In the genomic region with DNA sequence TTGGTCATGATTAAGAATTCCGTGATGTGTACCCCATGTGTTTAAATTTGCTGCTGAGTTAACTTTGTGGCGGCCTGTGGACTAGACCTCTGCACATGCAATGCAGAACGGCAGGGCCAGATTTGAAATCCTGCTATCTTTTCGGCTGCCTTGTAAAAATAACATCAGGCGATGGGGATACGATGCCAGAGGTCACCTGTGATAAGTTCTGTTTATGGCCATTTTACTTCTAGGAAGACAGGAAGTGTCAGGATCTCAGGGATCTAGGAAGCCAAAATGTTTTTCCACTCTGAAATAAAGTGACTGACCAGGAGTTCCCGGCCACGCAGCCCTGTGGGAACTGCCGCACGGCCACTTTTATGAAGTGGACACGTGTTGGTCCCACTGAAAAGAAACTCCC, we compare ENCODE assay signal across 27 cellular contexts.
"Had no signal": no experiment of that assay in that cellular context is flagged by ENCODE, and none has a peak within 500 bp of the region (broad histone marks: within the 10 kb centered on the region; RNA-seq: fewer than 3 reads in every experiment).

No MANE protein-coding gene starts in this region.

- H3K4me3 Mint-ChIP-seq: activated CD4-positive, alpha-beta T cell treated with anti-CD3 and anti-CD28 coated beads, Interleukin-2, amount 10 ng/mL, durations not matched to agents 7 days and 5 days; activated CD8-positive, alpha-beta T cell treated with anti-CD3 and anti-CD28 coated beads for 36 hours; activated T-cell treated with anti-CD3 and anti-CD28 coated beads, Interleukin-2, amount 50 U/mL, for 4 hours; activated T-helper 17 cell treated with anti-CD3 and anti-CD28 coated beads, Interleukin-2, amount 50 U/mL, for 72 hours; endodermal cell; natural killer cell; stimulated activated effector memory CD8-positive, alpha-beta T cell treated with anti-CD3 and anti-CD28 coated beads, Interleukin-12 subunit alpha, Interleukin-12 subunit beta, amount 100 ng/mL, for 72 hours; stimulated activated naive CD8-positive, alpha-beta T cell treated with anti-CD3 and anti-CD28 coated beads, Interleukin-15, Interleukin-2, amounts not matched to agents 100 ng/mL and 50 ng/mL, for 24 hours; T-helper 1 cell treated with Interleukin-12 subunit alpha and Interleukin-12 subunit beta and Interleukin-4 antibody, amounts not matched to agents 30 μg/mL and 1 μg/mL, for 36 hours; type B pancreatic cell had no signal

- H3K4me3 ChIP-seq: esophagus squamous epithelium, lower lobe of right lung, skin epidermis, thoracic aorta, uterus had no signal

- H3K27me3 ChIP-seq: esophagus squamous epithelium, uterus had no signal

- H3K9me3 ChIP-seq: esophagus squamous epithelium, lower lobe of right lung, thoracic aorta, uterus had no signal

- H3K9me3 Mint-ChIP-seq: activated CD4-positive, alpha-beta T cell treated with anti-CD3 and anti-CD28 coated beads, Interleukin-2, amount 10 ng/mL, durations not matched to agents 7 days and 5 days; activated CD8-positive, alpha-beta T cell treated with anti-CD3 and anti-CD28 coated beads for 36 hours; activated T-cell treated with anti-CD3 and anti-CD28 coated beads, Interleukin-2, amount 50 U/mL, for 4 hours; activated T-helper 17 cell treated with anti-CD3 and anti-CD28 coated beads, Interleukin-2, amount 50 U/mL, for 72 hours; endodermal cell; natural killer cell; stimulated activated effector memory CD8-positive, alpha-beta T cell treated with anti-CD3 and anti-CD28 coated beads, Interleukin-12 subunit alpha, Interleukin-12 subunit beta, amount 100 ng/mL, for 72 hours; stimulated activated naive CD8-positive, alpha-beta T cell treated with anti-CD3 and anti-CD28 coated beads, Interleukin-15, Interleukin-2, amounts not matched to agents 100 ng/mL and 50 ng/mL, for 24 hours; T-helper 1 cell treated with Interleukin-12 subunit alpha and Interleukin-12 subunit beta and Interleukin-4 antibody, amounts not matched to agents 30 μg/mL and 1 μg/mL, for 36 hours; type B pancreatic cell had no signal

- H3K36me3 Mint-ChIP-seq: natural killer cell; stimulated activated effector memory CD8-positive, alpha-beta T cell treated with anti-CD3 and anti-CD28 coated beads, Interleukin-12 subunit alpha, Interleukin-12 subunit beta, amount 100 ng/mL, for 72 hours; type B pancreatic cell had no signal

- H3K27ac ChIP-seq: lower lobe of right lung, thoracic aorta, uterus, WERI-Rb-1 had no signal

- H3K27me3 Mint-ChIP-seq: type B pancreatic cell had no signal

- H3K36me3 ChIP-seq: lower lobe of right lung, thoracic aorta, uterus, WERI-Rb-1 had no signal

- DNase-seq: activated CD4-positive, alpha-beta T cell treated with anti-CD3 and anti-CD28 coated beads for 1 hour; activated CD4-positive, alpha-beta T cell treated with anti-CD3 and anti-CD28 coated beads, Interleukin-2, amount 10 ng/mL, durations not matched to agents 7 days and 5 days; activated CD8-positive, alpha-beta T cell treated with anti-CD3 and anti-CD28 coated beads for 36 hours; activated gamma-delta T cell treated with Interleukin-2 at 50 U/mL for 16 hours; activated naive CD4-positive, alpha-beta T cell treated with anti-CD3 and anti-CD28 coated beads, Interleukin-2, amount 50 U/mL, for 16 hours; activated T-cell treated with anti-CD3 and anti-CD28 coated beads, Interleukin-2, amount 50 U/mL, for 4 hours; amniotic stem cell; central memory CD4-positive, alpha-beta T cell; endodermal cell; esophagus squamous epithelium; hippocampal formation; kidney; lower lobe of right lung; mesenchymal stem cell; natural killer cell; posterior cingulate gyrus; stimulated activated CD4-positive, alpha-beta T cell treated with anti-CD3 and anti-CD28 coated beads, Interleukin-4, amount 100 ng/mL, for 24 hours; T-helper 9 cell; uterus; WERI-Rb-1 had no signal

- H3K27ac Mint-ChIP-seq: activated CD4-positive, alpha-beta T cell treated with anti-CD3 and anti-CD28 coated beads, Interleukin-2, amount 10 ng/mL, durations not matched to agents 7 days and 5 days; activated CD8-positive, alpha-beta T cell treated with anti-CD3 and anti-CD28 coated beads for 36 hours; activated T-helper 17 cell treated with anti-CD3 and anti-CD28 coated beads, Interleukin-2, amount 50 U/mL, for 72 hours; endodermal cell; natural killer cell; stimulated activated effector memory CD8-positive, alpha-beta T cell treated with anti-CD3 and anti-CD28 coated beads, Interleukin-12 subunit alpha, Interleukin-12 subunit beta, amount 100 ng/mL, for 72 hours; stimulated activated naive CD8-positive, alpha-beta T cell treated with anti-CD3 and anti-CD28 coated beads, Interleukin-15, Interleukin-2, amounts not matched to agents 100 ng/mL and 50 ng/mL, for 24 hours; T-helper 1 cell treated with Interleukin-12 subunit alpha and Interleukin-12 subunit beta and Interleukin-4 antibody, amounts not matched to agents 30 μg/mL and 1 μg/mL, for 36 hours had no signal

- H3K4me1 Mint-ChIP-seq: activated CD4-positive, alpha-beta T cell treated with anti-CD3 and anti-CD28 coated beads, Interleukin-2, amount 10 ng/mL, durations not matched to agents 7 days and 5 days; activated T-helper 17 cell treated with anti-CD3 and anti-CD28 coated beads, Interleukin-2, amount 50 U/mL, for 72 hours; natural killer cell had no signal
